Comparison of ENCODE assay signal across 1 cellular context in genomic region chr1:201895913-201896807, GRCh38.
TF ChIP-seq lines count a peak whose summit lies in the region.

No MANE protein-coding gene starts in this region.

TF ChIP-seq in K562, 482 proteins besides CTCF, POLR2A, EP300 and RAD21 (continued from another document and continues in another):
- TF ChIP-seq NFE2L1 (tag; IDR thresholded peaks at IDR 0.05; ENCODE audit: borderline replicate concordance, low read depth) (no peak), POLR3G (IDR thresholded peaks at IDR 0.05; ENCODE audit: extremely low read depth, insufficient read length, insufficient replicate concordance) (no peak), MAZ (CRISPR knock-in tag; conservative IDR thresholded peaks at IDR 0.05 in 1 of 2, IDR thresholded peaks at IDR 0.05 in 1 of 2) (peak; percentile 71 to 86; a peak in 3 of 4 replicates), ZNF589 (CRISPR knock-in tag; IDR thresholded peaks at IDR 0.05; ENCODE audit: low read depth) (peak; percentile 55; the same call in 1 of the 2 replicates), ZNF212 (CRISPR knock-in tag; IDR thresholded peaks at IDR 0.05) (no peak), CREB3 (tag; conservative IDR thresholded peaks at IDR 0.05; ENCODE audit: low read depth) (no peak), DNMT1 (IDR thresholded peaks at IDR 0.05) (no peak), USF2 (CRISPR knock-in tag; IDR thresholded peaks at IDR 0.05) (no peak), ATF3 (IDR thresholded peaks at IDR 0.05) (peak; percentile 100), ATF3 (CRISPR knock-in tag; conservative IDR thresholded peaks at IDR 0.05) (peak; percentile 100), NONO (IDR thresholded peaks at IDR 0.05; ENCODE audit: low read depth in 2 of 2, low read length in 1 of 2) (peak in 1 of 2 experiments; percentile 86; a peak in 2 of 4 replicates), SMARCA4 (IDR thresholded peaks at IDR 0.05) (peak; percentile 59; the same call in 1 of the 2 replicates), ZNF277 (CRISPR knock-in tag; IDR thresholded peaks at IDR 0.05; ENCODE audit: borderline replicate concordance) (no peak), ZNF280A (IDR thresholded peaks at IDR 0.05; ENCODE audit: low read depth, partially characterized antibody) (no peak), RBM14 (IDR thresholded peaks at IDR 0.05; ENCODE audit: borderline replicate concordance, insufficient read depth, low read depth, low read length) (no peak), CEBPZ (IDR thresholded peaks at IDR 0.05; ENCODE audit: borderline replicate concordance, low read depth, low read length) (no peak), ZNF41 (CRISPR knock-in tag; conservative IDR thresholded peaks at IDR 0.05) (no peak), ELK1 (CRISPR knock-in tag; IDR thresholded peaks at IDR 0.05) (no peak), E2F6 (IDR thresholded peaks at IDR 0.05; ENCODE audit: borderline replicate concordance in 1 of 2, extremely low read depth in 1 of 2, insufficient read depth in 1 of 2, insufficient read length in 1 of 2, low read depth in 1 of 2, low read length in 1 of 2, poor library complexity in 1 of 2, severe bottlenecking in 1 of 2) (no peak), SOX6 (IDR thresholded peaks at IDR 0.05) (peak; percentile 62; the same call in 1 of the 2 replicates), MAFK (IDR thresholded peaks at IDR 0.05; ENCODE audit: low read length) (no peak), NR3C1 (CRISPR knock-in tag; IDR thresholded peaks at IDR 0.05) (no peak), ZNF197 (CRISPR knock-in tag; IDR thresholded peaks at IDR 0.05; ENCODE audit: low read depth) (no peak), RNF2 (IDR thresholded peaks at IDR 0.05) (no peak), PKNOX1 (IDR thresholded peaks at IDR 0.05) (no peak), HDAC1 (IDR thresholded peaks at IDR 0.05) (no peak; a peak in 1 of 4 replicates), MBD1 (CRISPR knock-in tag; IDR thresholded peaks at IDR 0.05) (no peak), JUND (IDR thresholded peaks at IDR 0.05; ENCODE audit: borderline replicate concordance, low read depth, low read length) (peak; percentile 100), JUND (tag; IDR thresholded peaks at IDR 0.05; ENCODE audit: borderline replicate concordance, low read depth, low read length) (peak; percentile 100), POLR2G (IDR thresholded peaks at IDR 0.05; ENCODE audit: low read depth, low read length) (0 out of 2 replicates have a peak, but pooled peaks have one; percentile 26), CREBBP (IDR thresholded peaks at IDR 0.05; ENCODE audit: low read depth, low read length) (no peak), ZZZ3 (IDR thresholded peaks at IDR 0.05) (no peak), BRD9 (IDR thresholded peaks at IDR 0.05; ENCODE audit: low read depth, partially characterized antibody) (no peak), GTF2F1 (IDR thresholded peaks at IDR 0.05; ENCODE audit: low read depth, low read length) (0 out of 2 replicates have a peak, but pooled peaks have one; percentile 62), HMGXB4 (CRISPR knock-in tag; IDR thresholded peaks at IDR 0.05) (no peak), MEIS2 (IDR thresholded peaks at IDR 0.05; ENCODE audit: partially characterized antibody) (no peak), ZNF124 (CRISPR knock-in tag; IDR thresholded peaks at IDR 0.05) (no peak), TCFL5 (CRISPR knock-in tag; conservative IDR thresholded peaks at IDR 0.05) (no peak), ZBTB7A (IDR thresholded peaks at IDR 0.05; ENCODE audit: borderline replicate concordance, control insufficient read depth, low read depth, low read length) (0 out of 2 replicates have a peak, but pooled peaks have one; percentile 31), ZBTB43 (CRISPR knock-in tag; IDR thresholded peaks at IDR 0.05) (no peak), WHSC1 (IDR thresholded peaks at IDR 0.05; ENCODE audit: low read length) (no peak), PRMT5 (CRISPR knock-in tag; IDR thresholded peaks at IDR 0.05) (no peak), SMARCC2 (IDR thresholded peaks at IDR 0.05; ENCODE audit: low read depth) (no peak), SMAD4 (CRISPR knock-in tag; conservative IDR thresholded peaks at IDR 0.05) (peak; percentile 27; the same call in 1 of the 2 replicates), HCFC1 (IDR thresholded peaks at IDR 0.05; ENCODE audit: low read depth, low read length) (no peak), NBN (IDR thresholded peaks at IDR 0.05; ENCODE audit: low read depth) (peak; percentile 74), ZNF644 (tag; IDR thresholded peaks at IDR 0.05; ENCODE audit: low read depth) (no peak), ETV1 (tag; conservative IDR thresholded peaks at IDR 0.05; ENCODE audit: low read depth) (peak; percentile 91), KLF10 (CRISPR knock-in tag; IDR thresholded peaks at IDR 0.05) (no peak), KDM5B (IDR thresholded peaks at IDR 0.05; ENCODE audit: insufficient replicate concordance, low read depth, low read length) (no peak), FOXK1 (CRISPR knock-in tag; IDR thresholded peaks at IDR 0.05; ENCODE audit: borderline replicate concordance) (no peak)
